1 cellular context compared by ENCODE assay signal in the genomic region with DNA sequence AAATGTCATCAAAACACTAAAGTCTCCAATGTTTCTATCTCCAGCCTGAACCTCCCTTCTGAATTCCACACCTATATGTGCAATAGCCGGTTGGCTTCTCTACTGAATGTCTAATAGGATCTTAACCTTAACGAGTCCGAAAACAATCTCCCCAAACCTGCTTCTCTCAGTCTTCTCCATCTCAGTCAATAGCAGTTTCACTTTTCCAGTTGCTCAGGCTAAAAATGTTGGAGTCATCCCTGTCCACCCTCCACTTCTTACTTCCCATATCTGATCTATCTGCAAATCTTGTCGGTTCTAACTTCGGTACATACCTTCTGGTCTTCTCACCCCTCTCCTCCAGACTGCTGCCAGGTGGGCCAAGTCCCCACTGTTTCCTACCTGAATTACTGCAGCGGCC.
TF ChIP-seq lines count a peak whose summit lies in the region.

No MANE protein-coding gene starts in this region.

TF ChIP-seq in K562, 482 proteins besides CTCF, POLR2A, EP300 and RAD21:
- TF ChIP-seq MAFF (IDR thresholded peaks at IDR 0.05; ENCODE audit: low read length) (no peak), SMARCE1 (IDR thresholded peaks at IDR 0.05) (no peak), NRF1 (conservative IDR thresholded peaks at IDR 0.05 in 1 of 2, IDR thresholded peaks at IDR 0.05 in 1 of 2) (0 out of 4 replicates have a peak, but pooled peaks of 1 of the 2 experiments have one; percentile 29), ESRRA (IDR thresholded peaks at IDR 0.05; ENCODE audit: borderline replicate concordance, low read depth) (0 out of 2 replicates have a peak, but pooled peaks have one; percentile 28), DPF2 (IDR thresholded peaks at IDR 0.05) (no peak), HDAC2 (IDR thresholded peaks at IDR 0.05) (no peak), HNRNPUL1 (IDR thresholded peaks at IDR 0.05; ENCODE audit: low read length) (no peak), MAFG (tag; conservative IDR thresholded peaks at IDR 0.05) (peak; percentile 57; the same call in 1 of the 2 replicates), SETDB1 (IDR thresholded peaks at IDR 0.05; ENCODE audit: low read length) (no peak), ZNF780A (CRISPR knock-in tag; IDR thresholded peaks at IDR 0.05) (no peak), NCOA2 (IDR thresholded peaks at IDR 0.05; ENCODE audit: partially characterized antibody in 2 of 2) (no peak), SMARCC2 (IDR thresholded peaks at IDR 0.05; ENCODE audit: low read depth) (no peak), RBBP5 (IDR thresholded peaks at IDR 0.05; ENCODE audit: borderline replicate concordance, insufficient read depth, low read length, poor library complexity, severe bottlenecking) (peak; percentile 28), CREB1 (IDR thresholded peaks at IDR 0.05) (no peak), CREB1 (CRISPR knock-in tag; IDR thresholded peaks at IDR 0.05) (no peak)
